Comparison of ENCODE assay signal across 8 cellular contexts in the genomic region with DNA sequence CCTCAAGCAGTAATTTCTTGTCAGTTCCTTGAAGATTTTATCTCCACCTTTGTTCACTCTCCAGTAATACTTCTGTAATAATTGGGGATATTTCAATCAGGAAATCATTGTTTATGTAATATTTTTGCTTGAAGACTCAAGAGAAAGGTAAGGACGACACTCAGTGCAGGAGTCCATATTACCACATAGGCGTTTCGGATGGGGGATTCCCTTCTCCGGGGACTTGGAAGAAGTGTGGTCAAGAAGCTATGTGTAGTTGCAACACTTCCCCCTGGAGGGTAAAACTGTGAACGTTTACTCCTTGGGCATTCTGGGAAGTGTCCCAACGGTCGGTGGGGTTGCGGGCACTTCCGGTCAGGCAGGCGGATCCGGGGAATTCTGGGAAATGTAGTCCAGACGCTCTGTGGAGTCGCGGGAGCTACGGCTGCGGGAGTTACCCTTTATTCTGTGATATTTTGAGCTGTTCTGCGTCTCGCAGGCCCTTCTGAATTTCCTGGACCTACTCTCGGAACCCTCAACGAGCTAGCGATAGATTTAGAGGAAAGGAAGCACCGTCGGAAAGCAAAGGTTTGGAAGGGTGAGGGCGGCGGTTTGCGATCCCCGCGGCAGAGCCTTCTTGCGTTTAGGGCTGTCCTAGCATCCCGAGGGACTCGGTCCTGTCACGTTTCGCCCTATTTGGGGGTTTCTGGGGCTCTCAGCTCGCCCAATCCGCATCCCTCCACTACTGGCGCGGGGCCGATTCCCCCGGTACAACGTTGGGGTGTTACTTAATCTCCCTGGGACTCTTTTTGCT. TPM values are rescaled to one million over a fixed set of nuclear protein-coding genes. Genes with fewer than 3 reads are reported as not detected.
DNase-seq lines count a peak whose midpoint lies in the region; ATAC-seq and TF ChIP-seq lines count a peak whose summit lies in the region.

TSS of gene ZNF221 (plus strand) at position 395 of the 793 bp plus-strand sequence. CDS start 11,499 bp downstream, outside the sequence.

- H3K36me3 Mint-ChIP-seq in activated CD4-positive, alpha-beta T cell treated with anti-CD3 and anti-CD28 coated beads, Interleukin-2, amount 10 ng/mL, durations not matched to agents 24 days and 14 days (ENCODE audit: low read depth), result peaks cover 7% of the 10 kb centered on the region

- H3K27me3 Mint-ChIP-seq in activated CD4-positive, alpha-beta T cell treated with anti-CD3 and anti-CD28 coated beads, Interleukin-2, amount 10 ng/mL, durations not matched to agents 24 days and 14 days, result peaks cover 3% of the 10 kb centered on the region

- peak within 1 kb of the TSS; percentile 5 for H3K27ac ChIP-seq in duodenal mucosa (ENCODE audit: low read depth, low read length)
- no peak within 1 kb of the TSS for H3K27ac ChIP-seq in liver (ENCODE audit: low read depth in 1 of 2, low read length in 2 of 2)

- TF ChIP-seq CTCF in liver (IDR thresholded peaks at IDR 0.05; ENCODE audit: low read depth, low read length, missing input control), result peak; percentile 26

- H3K27ac Mint-ChIP-seq in activated CD4-positive, alpha-beta T cell treated with anti-CD3 and anti-CD28 coated beads, Interleukin-2, amount 10 ng/mL, durations not matched to agents 24 days and 14 days, result peak within 1 kb of the TSS; percentile 80

- peak within 1 kb of the TSS; percentile 96 for H3K4me3 Mint-ChIP-seq in activated CD4-positive, alpha-beta T cell treated with anti-CD3 and anti-CD28 coated beads, Interleukin-2, amount 10 ng/mL, durations not matched to agents 24 days and 14 days

- H3K4me1 ChIP-seq in duodenal mucosa (ENCODE audit: control insufficient read depth in 1 of 2, insufficient read depth in 2 of 2, low read length in 2 of 2), result peaks cover 0 to 3% of the 10 kb centered on the region in 2 donors
- H3K4me1 ChIP-seq in liver (ENCODE audit: control insufficient read depth in 4 of 4, insufficient read depth in 4 of 4, low read length in 3 of 4), result peaks cover 0 to 4% (median 2%) of the 10 kb centered on the region in 4 donors

- H3K9me3 ChIP-seq in duodenal mucosa (ENCODE audit: control insufficient read depth in 1 of 2, low read length in 2 of 2) (peaks cover 29 to 31% of the 10 kb centered on the region in 2 donors), liver (ENCODE audit: control insufficient read depth in 4 of 4, low read length in 3 of 4) (peaks cover 13 to 40% (median 38%) of the 10 kb centered on the region in 4 donors)

- H3K36me3 ChIP-seq in duodenal mucosa (ENCODE audit: control insufficient read depth in 1 of 2, insufficient read depth in 2 of 2, low read length in 2 of 2) (peaks cover 0 to 10% of the 10 kb centered on the region in 2 donors), liver (ENCODE audit: control insufficient read depth in 4 of 4, insufficient read depth in 3 of 4, low read depth in 1 of 4, low read length in 3 of 4) (peaks cover 0 to 11% (median 4%) of the 10 kb centered on the region in 4 donors)

- H3K27me3 ChIP-seq in duodenal mucosa (ENCODE audit: control insufficient read depth in 1 of 2, insufficient read depth in 2 of 2, low read length in 2 of 2), result no peaks in the 10 kb centered on the region
- no peaks in the 10 kb centered on the region for H3K27me3 ChIP-seq in liver (ENCODE audit: control insufficient read depth in 4 of 4, insufficient read depth in 4 of 4, low read length in 3 of 4)

- peaks cover 8% of the 10 kb centered on the region for H3K4me1 Mint-ChIP-seq in activated CD4-positive, alpha-beta T cell treated with anti-CD3 and anti-CD28 coated beads, Interleukin-2, amount 10 ng/mL, durations not matched to agents 24 days and 14 days

- H3K9ac ChIP-seq in duodenal mucosa (ENCODE audit: low read depth in 1 of 2, low read length in 2 of 2) (peak within 1 kb of the TSS; percentile 55 to 72), liver (ENCODE audit: low read depth in 1 of 2, low read length in 2 of 2) (peak within 1 kb of the TSS; percentile 56 to 75)

- peaks cover 52% of the 10 kb centered on the region for H3K9me3 Mint-ChIP-seq in activated CD4-positive, alpha-beta T cell treated with anti-CD3 and anti-CD28 coated beads, Interleukin-2, amount 10 ng/mL, durations not matched to agents 24 days and 14 days

- WGBS in liver, result under 1% methylated on average over 40 of the region's 40 CpGs

- DNase-seq in AML-193 (lab: John Stamatoyannopoulos, UW) (peak; percentile 94 to 98), NCI-H510A treated with DMSO at 0.1 percent for 48 hours (lab: John Stamatoyannopoulos, UW) (peak; percentile 80)
- peak; percentile 87 for DNase-seq in activated CD4-positive, alpha-beta T cell treated with anti-CD3 and anti-CD28 coated beads, Interleukin-2, amount 10 ng/mL, durations not matched to agents 24 days and 14 days
- DNase-seq in stimulated activated CD4-positive, alpha-beta T cell treated with anti-CD3 and anti-CD28 coated beads, Interleukin-2, amount 100 ng/mL, for 48 hours, result peak; percentile 50 to 53

- ATAC-seq in GM19035 (IDR thresholded peaks at IDR 0.05; ENCODE audit: unreplicated experiment), result peak; percentile 90
- peak; percentile 93 for ATAC-seq in HG03280 (IDR thresholded peaks at IDR 0.05; ENCODE audit: unreplicated experiment)

- peak; percentile 57 to 65 for TF ChIP-seq RAD21 in liver (IDR thresholded peaks at IDR 0.05)

- intact Hi-C loops in activated CD4-positive, alpha-beta T cell treated with anti-CD3 and anti-CD28 coated beads, Interleukin-2, amount 10 ng/mL, durations not matched to agents 24 days and 14 days (cut with micrococcal nuclease), result loop anchor here (1.0 kb wide), 3 partner anchors 16 to 124 kb away; partner anchors contain the start of genes ZNF155, ZNF283 and ZNF45

- peak within 1 kb of the TSS; percentile 93 to 98 for H3K4me3 ChIP-seq in duodenal mucosa (ENCODE audit: low read depth in 1 of 2, low read length in 2 of 2)
- peak within 1 kb of the TSS; percentile 63 to 96 (median 91) for H3K4me3 ChIP-seq in liver (ENCODE audit: low read depth in 1 of 3, low read length in 3 of 3)

TF ChIP-seq in liver, 16 proteins besides CTCF, POLR2A, EP300 and RAD21 (continues in another document):
- TF ChIP-seq, protein P1, sequence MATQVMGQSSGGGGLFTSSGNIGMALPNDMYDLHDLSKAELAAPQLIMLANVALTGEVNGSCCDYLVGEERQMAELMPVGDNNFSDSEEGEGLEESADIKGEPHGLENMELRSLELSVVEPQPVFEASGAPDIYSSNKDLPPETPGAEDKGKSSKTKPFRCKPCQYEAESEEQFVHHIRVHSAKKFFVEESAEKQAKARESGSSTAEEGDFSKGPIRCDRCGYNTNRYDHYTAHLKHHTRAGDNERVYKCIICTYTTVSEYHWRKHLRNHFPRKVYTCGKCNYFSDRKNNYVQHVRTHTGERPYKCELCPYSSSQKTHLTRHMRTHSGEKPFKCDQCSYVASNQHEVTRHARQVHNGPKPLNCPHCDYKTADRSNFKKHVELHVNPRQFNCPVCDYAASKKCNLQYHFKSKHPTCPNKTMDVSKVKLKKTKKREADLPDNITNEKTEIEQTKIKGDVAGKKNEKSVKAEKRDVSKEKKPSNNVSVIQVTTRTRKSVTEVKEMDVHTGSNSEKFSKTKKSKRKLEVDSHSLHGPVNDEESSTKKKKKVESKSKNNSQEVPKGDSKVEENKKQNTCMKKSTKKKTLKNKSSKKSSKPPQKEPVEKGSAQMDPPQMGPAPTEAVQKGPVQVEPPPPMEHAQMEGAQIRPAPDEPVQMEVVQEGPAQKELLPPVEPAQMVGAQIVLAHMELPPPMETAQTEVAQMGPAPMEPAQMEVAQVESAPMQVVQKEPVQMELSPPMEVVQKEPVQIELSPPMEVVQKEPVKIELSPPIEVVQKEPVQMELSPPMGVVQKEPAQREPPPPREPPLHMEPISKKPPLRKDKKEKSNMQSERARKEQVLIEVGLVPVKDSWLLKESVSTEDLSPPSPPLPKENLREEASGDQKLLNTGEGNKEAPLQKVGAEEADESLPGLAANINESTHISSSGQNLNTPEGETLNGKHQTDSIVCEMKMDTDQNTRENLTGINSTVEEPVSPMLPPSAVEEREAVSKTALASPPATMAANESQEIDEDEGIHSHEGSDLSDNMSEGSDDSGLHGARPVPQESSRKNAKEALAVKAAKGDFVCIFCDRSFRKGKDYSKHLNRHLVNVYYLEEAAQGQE (IDR thresholded peaks at IDR 0.05), result peak; percentile 27
- TF ChIP-seq NR2F2 (IDR thresholded peaks at IDR 0.05) (peak; percentile 59), HNF4G (IDR thresholded peaks at IDR 0.05) (no peak), FOXA2 (IDR thresholded peaks at IDR 0.05) (no peak), HNF4A (conservative IDR thresholded peaks at IDR 0.05) (peak; percentile 52 to 71), SP1 (IDR thresholded peaks at IDR 0.05) (peak; percentile 47), TAF1 (conservative IDR thresholded peaks at IDR 0.05) (no peak), JUND (IDR thresholded peaks at IDR 0.05) (peak; percentile 31 to 42), FOXA1 (IDR thresholded peaks at IDR 0.05) (no peak), RXRA (IDR thresholded peaks at IDR 0.05) (peak; percentile 60 to 73), EGR1 (IDR thresholded peaks at IDR 0.05; ENCODE audit: low read depth in 2 of 2) (peak; percentile 74 to 89), MAX (IDR thresholded peaks at IDR 0.05) (peak; percentile 94)
- TF ChIP-seq, protein P2, sequence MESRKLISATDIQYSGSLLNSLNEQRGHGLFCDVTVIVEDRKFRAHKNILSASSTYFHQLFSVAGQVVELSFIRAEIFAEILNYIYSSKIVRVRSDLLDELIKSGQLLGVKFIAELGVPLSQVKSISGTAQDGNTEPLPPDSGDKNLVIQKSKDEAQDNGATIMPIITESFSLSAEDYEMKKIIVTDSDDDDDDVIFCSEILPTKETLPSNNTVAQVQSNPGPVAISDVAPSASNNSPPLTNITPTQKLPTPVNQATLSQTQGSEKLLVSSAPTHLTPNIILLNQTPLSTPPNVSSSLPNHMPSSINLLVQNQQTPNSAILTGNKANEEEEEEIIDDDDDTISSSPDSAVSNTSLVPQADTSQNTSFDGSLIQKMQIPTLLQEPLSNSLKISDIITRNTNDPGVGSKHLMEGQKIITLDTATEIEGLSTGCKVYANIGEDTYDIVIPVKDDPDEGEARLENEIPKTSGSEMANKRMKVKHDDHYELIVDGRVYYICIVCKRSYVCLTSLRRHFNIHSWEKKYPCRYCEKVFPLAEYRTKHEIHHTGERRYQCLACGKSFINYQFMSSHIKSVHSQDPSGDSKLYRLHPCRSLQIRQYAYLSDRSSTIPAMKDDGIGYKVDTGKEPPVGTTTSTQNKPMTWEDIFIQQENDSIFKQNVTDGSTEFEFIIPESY (IDR thresholded peaks at IDR 0.05), result peak; percentile 95
- TF ChIP-seq, protein P3, sequence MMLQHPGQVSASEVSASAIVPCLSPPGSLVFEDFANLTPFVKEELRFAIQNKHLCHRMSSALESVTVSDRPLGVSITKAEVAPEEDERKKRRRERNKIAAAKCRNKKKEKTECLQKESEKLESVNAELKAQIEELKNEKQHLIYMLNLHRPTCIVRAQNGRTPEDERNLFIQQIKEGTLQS (IDR thresholded peaks at IDR 0.05), result no peak

RNA-seq across cellular contexts. Expression of gene ZNF221, which starts in this region (rescaled TPM):
- total RNA-seq in activated CD4-positive, alpha-beta T cell treated with anti-CD3 and anti-CD28 coated beads, Interleukin-2, amount 10 ng/mL, durations not matched to agents 24 days and 14 days, result 0.58 and 0.64 TPM in 2 replicates
- 1 to 10 TPM; 2.9 to 3.5 TPM for total RNA-seq in liver
- under 1 TPM; 0.30 to 0.51 TPM for polyA plus RNA-seq in liver

Comparison
In these comparisons a context has a peak if more than half of its experiments do, and no peak if none do; other contexts are left out.
1. Peak in DNase-seq in activated CD4-positive, alpha-beta T cell treated with anti-CD3 and anti-CD28 coated beads, Interleukin-2, amount 10 ng/mL, durations not matched to agents 24 days and 14 days; RNA of the gene not detected or under 1 TPM.